Comparison of ENCODE assay signal across 9 cellular contexts in genomic region chr3:185688808-185689207, GRCh38.
DNase-seq lines count a peak whose midpoint lies in the region; FAIRE-seq and TF ChIP-seq lines count a peak whose summit lies in the region.
"Had no signal": no experiment of that assay in that cellular context is flagged by ENCODE, and none has a peak within 500 bp of the region (broad histone marks: within the 10 kb centered on the region; RNA-seq: fewer than 3 reads in every experiment).

No MANE protein-coding gene starts in this region.

- peaks cover 9% of the 10 kb centered on the region; the same call in 1 of the 2 replicates for H3K36me3 ChIP-seq in Caco-2 (ENCODE audit: control insufficient read depth, insufficient read depth, low read length)

- intact Hi-C loops in Caco-2 (cut with micrococcal nuclease; ENCODE audit: unreplicated experiment), result no loop called here

- POLR2A ChIA-PET in Caco-2 (lab: Charles Lee), result no interaction called here

- no peaks in the 10 kb centered on the region for H3K9me3 Mint-ChIP-seq in Caco-2 (ENCODE audit: unreplicated experiment)
- H3K9me3 Mint-ChIP-seq: immature natural killer cell had no signal

- CTCF ChIA-PET in Caco-2 (lab: Charles Lee), result no interaction called here

- H3K4me3 Mint-ChIP-seq in Caco-2 (ENCODE audit: unreplicated experiment), result no peak overlapping the region
- H3K4me3 Mint-ChIP-seq: immature natural killer cell had no signal

- peaks cover 49% of the 10 kb centered on the region for H3K36me3 Mint-ChIP-seq in Caco-2 (ENCODE audit: insufficient read depth, unreplicated experiment)
- H3K36me3 Mint-ChIP-seq: immature natural killer cell had no signal

- H3K9me3 ChIP-seq in Caco-2, result no peaks in the 10 kb centered on the region

- no peaks in the 10 kb centered on the region for H3K27me3 ChIP-seq in Caco-2 (replicated peaks; ENCODE audit: control insufficient read depth, insufficient read depth, low read length)

- no peak for TF ChIP-seq POLR2A in H54 (IDR thresholded peaks at IDR 0.05; ENCODE audit: low read depth, low read length)
- TF ChIP-seq POLR2A in GM12891 (IDR thresholded peaks at IDR 0.05; ENCODE audit: low read depth, low read length), result no peak

- no peak overlapping the region for H3K27ac Mint-ChIP-seq in Caco-2 (ENCODE audit: unreplicated experiment)
- H3K27ac Mint-ChIP-seq: immature natural killer cell had no signal

- FAIRE-seq in H54 (lab: Jason Lieb, UNC), result peak; percentile 99
- no peak for FAIRE-seq in GM12891 (lab: Jason Lieb, UNC)

- H3K4me1 ChIP-seq in Caco-2, result no peaks in the 10 kb centered on the region

- DNase-seq in A172 (ENCODE audit: low spot score), result peak; percentile 98
- peak; percentile 92 for DNase-seq in H54 (ENCODE audit: insufficient read length, low spot score)
- DNase-seq in T1000 (lab: John Stamatoyannopoulos, UW), result peak; percentile 89
- DNase-seq in iris pigment epithelial cell (ENCODE audit: low read depth), result peak; percentile 99
- DNase-seq in SKM-1 (lab: John Stamatoyannopoulos, UW; ENCODE audit: unreplicated experiment), result no peak
- no peak for DNase-seq in GM12891 (ENCODE audit: insufficient read length, low spot score)
- DNase-seq in Caco-2, result no peak
- DNase-seq in activated effector memory CD4-positive, alpha-beta T cell treated with Interleukin-2 at 50 U/mL for 16 hours, result no peak
- DNase-seq: immature natural killer cell had no signal

- H3K4me1 Mint-ChIP-seq in Caco-2 (ENCODE audit: low read depth, unreplicated experiment), result no peaks in the 10 kb centered on the region

- TF ChIP-seq CTCF in Caco-2 (IDR thresholded peaks at IDR 0.05; ENCODE audit: insufficient read depth in 1 of 2, low read depth in 1 of 2, low read length in 1 of 2, severe bottlenecking in 1 of 2, unreplicated experiment in 1 of 2), result no peak

- no peaks in the 10 kb centered on the region for H3K27me3 Mint-ChIP-seq in Caco-2 (ENCODE audit: insufficient read depth, unreplicated experiment)

- no TSS peak for BruUV-seq in Caco-2 (replicated peaks; lab: Mats Ljungman, UMichigan)

- H3K4me3 ChIP-seq in Caco-2 (ENCODE audit: low read depth, low read length), result no peak overlapping the region

TF ChIP-seq in GM12891, 5 proteins besides CTCF, POLR2A, EP300 and RAD21:
- TF ChIP-seq TAF1 (IDR thresholded peaks at IDR 0.05; ENCODE audit: low read depth, low read length) (no peak), POU2F2 (IDR thresholded peaks at IDR 0.05; ENCODE audit: low read depth, low read length) (no peak)

Comparison
In these comparisons a context has a peak if more than half of its experiments do, and no peak if none do; other contexts are left out.
1. DNase-seq: peak in A172 (single experiment), H54 (single experiment), T1000 (single experiment) and iris pigment epithelial cell (single experiment); none in SKM-1 (single experiment), GM12891 (single experiment), Caco-2 (0 of 2) and activated effector memory CD4-positive, alpha-beta T cell treated with Interleukin-2 at 50 U/mL for 16 hours (single experiment).